ENCODE assay signal across 6 cellular contexts in the genomic region with DNA sequence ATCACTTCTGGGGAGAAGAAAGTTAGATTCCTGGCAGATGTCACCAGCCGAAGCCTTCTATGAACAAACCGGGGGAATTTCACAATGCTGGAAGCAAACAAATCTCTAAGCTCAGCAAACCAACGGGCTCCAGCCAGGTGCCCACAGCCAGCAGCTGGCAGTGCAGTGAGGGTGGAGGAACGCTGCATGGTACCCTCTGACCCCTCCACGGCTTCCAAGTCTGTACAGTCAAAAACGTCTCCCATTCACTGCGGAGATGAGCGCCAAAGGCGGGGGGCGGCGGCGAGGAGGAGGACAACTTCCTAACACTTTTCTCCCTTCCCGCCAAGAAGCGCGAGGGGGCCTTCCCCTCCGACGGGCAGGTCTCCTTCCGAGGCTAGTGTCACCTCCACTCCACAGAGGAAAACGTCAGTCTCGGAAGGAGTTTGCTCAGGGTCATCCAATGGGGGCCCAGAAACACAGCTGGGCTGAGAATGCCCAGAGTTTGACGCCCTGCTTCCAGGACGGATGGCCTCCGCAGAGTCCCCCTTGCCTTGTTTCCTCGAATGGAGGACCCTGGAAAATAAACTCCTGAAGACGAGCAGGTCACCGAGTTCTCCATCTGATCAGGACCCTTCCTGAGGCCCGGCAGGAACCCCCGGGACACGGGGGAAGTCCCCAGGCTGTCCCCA. TPM values are rescaled to one million over a fixed set of nuclear protein-coding genes. Genes with fewer than 3 reads are reported as not detected.
DNase-seq lines count a peak whose midpoint lies in the region; ATAC-seq, FAIRE-seq and TF ChIP-seq lines count a peak whose summit lies in the region.

No MANE protein-coding gene starts in this region.

- no peak for TF ChIP-seq POLR2A in K562 (conservative IDR thresholded peaks at IDR 0.05)

- peaks cover 71% of the 10 kb centered on the region for H3K79me2 ChIP-seq in K562 (ENCODE audit: control insufficient read depth, insufficient read depth, low read length)

- no peak overlapping the region; the same call in 1 of the 2 replicates for H2AFZ ChIP-seq in K562 (ENCODE audit: low read depth, low read length)

- H4K20me1 ChIP-seq in K562 (replicated peaks; ENCODE audit: control insufficient read depth, insufficient read depth, low read length), result peaks cover 40% of the 10 kb centered on the region

- H3K27me3 ChIP-seq in K562 (ENCODE audit: control insufficient read depth in 2 of 2, insufficient read depth in 2 of 2, low read length in 2 of 2), result no peaks in the 10 kb centered on the region

- peak overlapping the region; percentile 62 to 82 (median 76) for H3K27ac Mint-ChIP-seq in nephron

- H3K9me3 Mint-ChIP-seq in nephron, result no peaks in the 10 kb centered on the region

- 1% methylated on average over 26 of the region's 29 CpGs for whole genome bisulfite sequencing in K562 (ENCODE audit: insufficient coverage, low coverage, missing lambda C conversion rate)

- peak; percentile 77 for DNase-seq in AG08396 (ENCODE audit: low spot score)
- DNase-seq in K562 (ENCODE audit: extremely low read depth in 1 of 4, low spot score in 3 of 4), result peak; percentile 39 to 69 (median 48)
- no peak for DNase-seq in T-helper 9 cell
- DNase-seq in NCI-H226, result no peak

- H3K4me3 Mint-ChIP-seq in nephron, result peak overlapping the region; percentile 84 to 90 (median 86)

- peak overlapping the region; percentile 91 to 99 for H3K9ac ChIP-seq in K562 (ENCODE audit: insufficient read depth in 1 of 2, low read depth in 2 of 2, low read length in 2 of 2)

- peak overlapping the region; percentile 99 for H3K4me3 ChIP-seq in K562

- TF ChIP-seq EP300 in K562 (IDR thresholded peaks at IDR 0.05; ENCODE audit: low read length), result no peak

- POLR2A ChIA-PET in K562 (lab: Yijun Ruan, JAX), result interaction anchor here (1.0 to 2.6 kb wide), 3 partner anchors 12 to 146 kb away, joined by 7 to 13 read pairs (median 7); a partner anchor contains a TSS

- H3K27ac ChIP-seq in K562 (ENCODE audit: extremely low read depth, low read depth, low read length), result peak overlapping the region; percentile 89

- peak; percentile 23 for FAIRE-seq in K562 (lab: Jason Lieb, UNC)

- peaks cover 4% of the 10 kb centered on the region for H3K27me3 Mint-ChIP-seq in nephron (ENCODE audit: low read depth)

- no TSS peak for BruUV-seq in K562 (replicated peaks; lab: Mats Ljungman, UMichigan)

- H3K4me2 ChIP-seq in K562 (ENCODE audit: insufficient read depth, low read length), result peak overlapping the region; percentile 93

- H3K9me3 ChIP-seq in K562 (replicated peaks; ENCODE audit: control insufficient read depth, insufficient read depth, low read depth, low read length), result no peaks in the 10 kb centered on the region

- no peak for TF ChIP-seq RAD21 in K562 (CRISPR knock-in tag; conservative IDR thresholded peaks at IDR 0.05 in 1 of 2, IDR thresholded peaks at IDR 0.05 in 1 of 2)

- H3K4me1 ChIP-seq in K562 (replicated peaks in 1 of 2; ENCODE audit: control insufficient read depth in 2 of 2, insufficient read depth in 2 of 2, low read length in 2 of 2), result peaks cover 25 to 72% of the 10 kb centered on the region in 2 experiments

- peaks cover 42% of the 10 kb centered on the region; the same call in 2 of the 3 replicates for H3K36me3 ChIP-seq in K562 (ENCODE audit: control insufficient read depth, insufficient read depth, low read length)

- TF ChIP-seq CTCF in K562 (IDR thresholded peaks at IDR 0.05 in 2 of 3, conservative IDR thresholded peaks at IDR 0.05 in 1 of 3; ENCODE audit: insufficient read depth in 2 of 3, low read depth in 1 of 3, low read length in 3 of 3) (no peak), nephron (IDR thresholded peaks at IDR 0.05; ENCODE audit: unreplicated experiment in 3 of 3) (no peak)

- H3K4me1 Mint-ChIP-seq in nephron, result peaks cover 39% of the 10 kb centered on the region

- H3K9me1 ChIP-seq in K562 (ENCODE audit: control insufficient read depth, insufficient read depth, low read length), result peaks cover 19% of the 10 kb centered on the region

- no peaks in the 10 kb centered on the region for H3K36me3 Mint-ChIP-seq in nephron (ENCODE audit: low read depth)

- ATAC-seq in HG03432 (IDR thresholded peaks at IDR 0.05; ENCODE audit: unreplicated experiment) (peak; percentile 9), K562 (peak; percentile 2; the same call in 2 of the 3 replicates)

- intact Hi-C loops in K562 (cut with micrococcal nuclease), result loop anchor here (2.0 kb wide), 1 partner anchor 16 kb away; no protein-coding TSS in a partner anchor

- in situ Hi-C loops in K562 (cut with MboI), result no loop called here

- CTCF ChIA-PET in K562 (lab: Yijun Ruan, JAX; ENCODE audit: low intra/inter-chr PET ratio), result no interaction called here

RNA-seq across cellular contexts. Expression of a gene that starts 0.9 kb away (rescaled TPM):
- 32.9 and 115 TPM in 2 replicates for total RNA-seq in K562 (2011; cell fraction: chromatin; rRNA removed; ENCODE audit: low replicate concordance)
- total RNA-seq in K562 (2011; cell fraction: nucleolus; rRNA removed), result 90.6 and 99.4 TPM in 2 replicates
- 37.9 and 42.6 TPM in 2 replicates for total RNA-seq in K562 (2011; cell fraction: nucleoplasm; rRNA removed)
- total RNA-seq in K562 (2014; rRNA removed) (39.7 and 50.2 TPM in 2 replicates), K562 (2014; rRNA removed; fragmentation: Illumina TruSeq; extraction: Trizol) (9.7 and 11.1 TPM in 2 replicates), K562 (2015; rRNA removed; fragmentation: Illumina TruSeq; extraction: Trizol) (29.6 and 33.6 TPM in 2 replicates), K562 (2021) (114 and 115 TPM in 2 replicates)
- polyA plus RNA-seq in K562 (2011; rRNA removed) (17.1 and 28.0 TPM in 2 replicates), K562 (2014; fragmentation: Illumina TruSeq; extraction: Trizol) (30.3 and 61.9 TPM in 2 replicates), K562 (2014; fragmentation: Nextera tagmentation; extraction: Ambion mirVana) (under 1 TPM; 0.11 to 0.39 TPM), K562 (2014; rRNA removed) (77.4 and 97.5 TPM in 2 replicates)
- polyA plus RNA-seq in K562 (2011; cell fraction: cytosol; rRNA removed), result 35.0 and 75.6 TPM in 2 replicates
- 103 and 165 TPM in 2 replicates for polyA plus RNA-seq in K562 (2011; cell fraction: nucleus; rRNA removed)
- 40.3 and 76.1 TPM in 2 replicates for polyA plus RNA-seq in K562 (2012)
- 6.6 and 10.0 TPM in 2 replicates for polyA minus RNA-seq in K562 (2011; rRNA and poly(A)+ RNA removed)
- 41.5 and 59.8 TPM in 2 replicates for polyA minus RNA-seq in K562 (2011; cell fraction: cytosol; rRNA and poly(A)+ RNA removed)
- polyA minus RNA-seq in K562 (2011; cell fraction: nucleus; rRNA and poly(A)+ RNA removed), result 23.7 and 27.3 TPM in 2 replicates

RNA-seq across cellular contexts. Expression of a gene that starts 10.8 kb away (rescaled TPM):
- total RNA-seq in K562 (2011; cell fraction: chromatin; rRNA removed; ENCODE audit: low replicate concordance), result 1.9 TPM in 1 of 2 replicates, not detected in the other
- total RNA-seq in K562 (2011; cell fraction: nucleolus; rRNA removed), result 7.1 and 10.2 TPM in 2 replicates
- 1.8 and 2.1 TPM in 2 replicates for total RNA-seq in K562 (2011; cell fraction: nucleoplasm; rRNA removed)
- total RNA-seq in K562 (2014; rRNA removed) (2.6 and 4.2 TPM in 2 replicates), K562 (2014; rRNA removed; fragmentation: Illumina TruSeq; extraction: Trizol) (not detected in 2 replicates), K562 (2015; rRNA removed; fragmentation: Illumina TruSeq; extraction: Trizol) (0.14 and 0.23 TPM in 2 replicates), K562 (2021) (3.1 and 4.6 TPM in 2 replicates)
- polyA plus RNA-seq in K562 (2011; rRNA removed) (0.31 and 0.32 TPM in 2 replicates), K562 (2014; fragmentation: Illumina TruSeq; extraction: Trizol) (not detected in 2 replicates), K562 (2014; fragmentation: Nextera tagmentation; extraction: Ambion mirVana) (not detected), K562 (2014; rRNA removed) (0.85 and 4.0 TPM in 2 replicates)
- polyA plus RNA-seq in K562 (2011; cell fraction: cytosol; rRNA removed), result 0.90 and 6.1 TPM in 2 replicates
- polyA plus RNA-seq in K562 (2011; cell fraction: nucleus; rRNA removed), result 0.66 and 1.5 TPM in 2 replicates
- polyA plus RNA-seq in K562 (2012), result 1.6 and 1.8 TPM in 2 replicates
- not detected in 2 replicates for polyA minus RNA-seq in K562 (2011; rRNA and poly(A)+ RNA removed)
- polyA minus RNA-seq in K562 (2011; cell fraction: cytosol; rRNA and poly(A)+ RNA removed), result 1.4 and 2.0 TPM in 2 replicates
- polyA minus RNA-seq in K562 (2011; cell fraction: nucleus; rRNA and poly(A)+ RNA removed), result 0.67 and 1.3 TPM in 2 replicates

RNA-seq across cellular contexts. Expression of a gene that starts 17.9 kb away (rescaled TPM):
- total RNA-seq in K562 (2011; cell fraction: chromatin; rRNA removed; ENCODE audit: low replicate concordance), result 6.2 and 27.3 TPM in 2 replicates
- 16.4 and 21.7 TPM in 2 replicates for total RNA-seq in K562 (2011; cell fraction: nucleolus; rRNA removed)
- 7.1 and 12.7 TPM in 2 replicates for total RNA-seq in K562 (2011; cell fraction: nucleoplasm; rRNA removed)
- total RNA-seq in K562 (2014; rRNA removed) (23.4 and 34.2 TPM in 2 replicates), K562 (2014; rRNA removed; fragmentation: Illumina TruSeq; extraction: Trizol) (2.0 and 2.6 TPM in 2 replicates), K562 (2015; rRNA removed; fragmentation: Illumina TruSeq; extraction: Trizol) (11.2 and 12.9 TPM in 2 replicates), K562 (2021) (42.0 and 44.1 TPM in 2 replicates)
- polyA plus RNA-seq in K562 (2011; rRNA removed) (12.5 and 16.4 TPM in 2 replicates), K562 (2014; fragmentation: Illumina TruSeq; extraction: Trizol) (8.5 and 24.9 TPM in 2 replicates), K562 (2014; fragmentation: Nextera tagmentation; extraction: Ambion mirVana) (under 1 TPM; 0.15 to 0.38 TPM), K562 (2014; rRNA removed) (29.4 and 29.5 TPM in 2 replicates)
- polyA plus RNA-seq in K562 (2011; cell fraction: cytosol; rRNA removed), result 20.6 and 61.9 TPM in 2 replicates
- polyA plus RNA-seq in K562 (2011; cell fraction: nucleus; rRNA removed), result 19.3 and 38.5 TPM in 2 replicates
- 22.8 and 27.9 TPM in 2 replicates for polyA plus RNA-seq in K562 (2012)
- 2.7 and 6.3 TPM in 2 replicates for polyA minus RNA-seq in K562 (2011; rRNA and poly(A)+ RNA removed)
- 21.2 and 23.6 TPM in 2 replicates for polyA minus RNA-seq in K562 (2011; cell fraction: cytosol; rRNA and poly(A)+ RNA removed)
- polyA minus RNA-seq in K562 (2011; cell fraction: nucleus; rRNA and poly(A)+ RNA removed), result 7.3 and 8.8 TPM in 2 replicates

RNA-seq across cellular contexts. Expression of a gene that starts 19.0 kb away (rescaled TPM):
- 9.9 and 36.5 TPM in 2 replicates for total RNA-seq in K562 (2011; cell fraction: chromatin; rRNA removed; ENCODE audit: low replicate concordance)
- total RNA-seq in K562 (2011; cell fraction: nucleolus; rRNA removed), result 44.1 and 46.0 TPM in 2 replicates
- 27.9 and 32.7 TPM in 2 replicates for total RNA-seq in K562 (2011; cell fraction: nucleoplasm; rRNA removed)
- 69.2 and 110 TPM in 2 replicates for total RNA-seq in K562 (2014; rRNA removed)
- 17.8 and 20.7 TPM in 2 replicates for total RNA-seq in K562 (2014; rRNA removed; fragmentation: Illumina TruSeq; extraction: Trizol)
- total RNA-seq in K562 (2015; rRNA removed; fragmentation: Illumina TruSeq; extraction: Trizol), result 24.4 and 28.6 TPM in 2 replicates
- total RNA-seq in K562 (2021), result 61.9 and 68.8 TPM in 2 replicates
- 36.3 and 38.3 TPM in 2 replicates for polyA plus RNA-seq in K562 (2011; rRNA removed)
- polyA plus RNA-seq in K562 (2011; cell fraction: cytosol; rRNA removed), result 65.6 and 158 TPM in 2 replicates
- 37.4 and 52.6 TPM in 2 replicates for polyA plus RNA-seq in K562 (2011; cell fraction: nucleus; rRNA removed)
- polyA plus RNA-seq in K562 (2012), result 49.8 and 53.8 TPM in 2 replicates
- polyA plus RNA-seq in K562 (2014; fragmentation: Illumina TruSeq; extraction: Trizol), result 41.5 and 44.1 TPM in 2 replicates
- 1 to 10 TPM; 3.7 to 4.4 TPM for polyA plus RNA-seq in K562 (2014; fragmentation: Nextera tagmentation; extraction: Ambion mirVana)
- 47.7 and 69.1 TPM in 2 replicates for polyA plus RNA-seq in K562 (2014; rRNA removed)
- polyA minus RNA-seq in K562 (2011; rRNA and poly(A)+ RNA removed), result 14.7 and 22.4 TPM in 2 replicates
- 42.2 and 50.7 TPM in 2 replicates for polyA minus RNA-seq in K562 (2011; cell fraction: cytosol; rRNA and poly(A)+ RNA removed)
- polyA minus RNA-seq in K562 (2011; cell fraction: nucleus; rRNA and poly(A)+ RNA removed), result 16.2 and 16.4 TPM in 2 replicates

RNA-seq across cellular contexts. Expression of a gene that starts 24.8 kb away (rescaled TPM):
- 9.2 and 25.2 TPM in 2 replicates for total RNA-seq in K562 (2011; cell fraction: chromatin; rRNA removed; ENCODE audit: low replicate concordance)
- total RNA-seq in K562 (2011; cell fraction: nucleolus; rRNA removed), result 28.7 TPM in 2 replicates
- 18.7 and 18.8 TPM in 2 replicates for total RNA-seq in K562 (2011; cell fraction: nucleoplasm; rRNA removed)
- total RNA-seq in K562 (2014; rRNA removed) (46.2 and 67.8 TPM in 2 replicates), K562 (2014; rRNA removed; fragmentation: Illumina TruSeq; extraction: Trizol) (10.1 and 15.6 TPM in 2 replicates), K562 (2015; rRNA removed; fragmentation: Illumina TruSeq; extraction: Trizol) (22.9 and 26.3 TPM in 2 replicates), K562 (2021) (53.7 and 54.7 TPM in 2 replicates)
- polyA plus RNA-seq in K562 (2011; rRNA removed) (16.5 and 28.7 TPM in 2 replicates), K562 (2014; fragmentation: Illumina TruSeq; extraction: Trizol) (19.8 and 24.3 TPM in 2 replicates), K562 (2014; fragmentation: Nextera tagmentation; extraction: Ambion mirVana) (1 to 10 TPM; 4.3 to 5.1 TPM), K562 (2014; rRNA removed) (45.4 and 46.8 TPM in 2 replicates)
- 18.4 and 31.1 TPM in 2 replicates for polyA plus RNA-seq in K562 (2011; cell fraction: cytosol; rRNA removed)
- 30.1 and 38.7 TPM in 2 replicates for polyA plus RNA-seq in K562 (2011; cell fraction: nucleus; rRNA removed)
- polyA plus RNA-seq in K562 (2012), result 34.0 and 53.1 TPM in 2 replicates
- polyA minus RNA-seq in K562 (2011; rRNA and poly(A)+ RNA removed), result 3.4 and 4.4 TPM in 2 replicates
- 16.9 and 22.0 TPM in 2 replicates for polyA minus RNA-seq in K562 (2011; cell fraction: cytosol; rRNA and poly(A)+ RNA removed)
- 14.0 and 16.9 TPM in 2 replicates for polyA minus RNA-seq in K562 (2011; cell fraction: nucleus; rRNA and poly(A)+ RNA removed)

Comparison
In these comparisons a context has a peak if more than half of its experiments do, and no peak if none do; other contexts are left out.
1. DNase-seq: peak in AG08396 (single experiment) and K562 (4 of 4); none in T-helper 9 cell (single experiment) and NCI-H226 (single experiment).